ENCODE assay signal across 2 cellular contexts in the genomic region with DNA sequence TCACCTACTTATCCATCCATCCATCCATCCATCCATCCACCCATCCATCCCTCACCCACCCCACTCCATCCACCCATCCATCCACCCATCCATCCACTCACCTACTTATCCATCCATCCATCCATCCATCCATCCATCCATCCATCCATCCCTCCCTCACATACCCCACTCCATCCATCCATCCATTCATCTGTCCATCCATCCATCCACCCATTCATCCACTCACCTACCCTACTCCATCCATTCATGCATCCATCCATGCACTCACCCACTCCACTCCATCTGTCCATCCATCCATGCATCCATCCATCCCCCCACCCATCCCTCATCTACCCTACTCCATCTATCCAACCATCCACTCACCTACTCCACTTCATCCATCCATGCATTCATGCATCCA.
TF ChIP-seq lines count a peak whose summit lies in the region.

No MANE protein-coding gene starts in this region.

TF ChIP-seq in IMR-90, 13 proteins besides CTCF, POLR2A, EP300 and RAD21:
- TF ChIP-seq RCOR1 (IDR thresholded peaks at IDR 0.05; ENCODE audit: insufficient replicate concordance, low read length): no peak

TF ChIP-seq in HepG2, 621 proteins besides CTCF, POLR2A, EP300 and RAD21:
- TF ChIP-seq SRSF9 (IDR thresholded peaks at IDR 0.05; ENCODE audit: borderline replicate concordance, insufficient read depth, low read depth, low read length, poor library complexity, severe bottlenecking) (no peak), ZNF282 (IDR thresholded peaks at IDR 0.05; ENCODE audit: partially characterized antibody) (no peak), ISL2 (CRISPR knock-in tag; IDR thresholded peaks at IDR 0.05) (no peak), KAT7 (CRISPR knock-in tag; IDR thresholded peaks at IDR 0.05; ENCODE audit: borderline replicate concordance) (no peak), SIX4 (CRISPR knock-in tag; IDR thresholded peaks at IDR 0.05) (no peak), CBX5 (CRISPR knock-in tag; IDR thresholded peaks at IDR 0.05; ENCODE audit: borderline replicate concordance) (no peak), ARHGAP35 (CRISPR knock-in tag; IDR thresholded peaks at IDR 0.05; ENCODE audit: borderline replicate concordance) (no peak), POLR2AphosphoS2 (IDR thresholded peaks at IDR 0.05; ENCODE audit: low read depth, low read length) (no peak), ATF5 (CRISPR knock-in tag; IDR thresholded peaks at IDR 0.05; ENCODE audit: low read depth) (no peak), ZSCAN30 (CRISPR knock-in tag; IDR thresholded peaks at IDR 0.05) (no peak), MAFG (CRISPR knock-in tag; IDR thresholded peaks at IDR 0.05) (no peak), MYC (CRISPR knock-in tag; IDR thresholded peaks at IDR 0.05; ENCODE audit: borderline replicate concordance) (no peak), RCOR2 (CRISPR knock-in tag; IDR thresholded peaks at IDR 0.05) (no peak)
